In the genomic region with DNA sequence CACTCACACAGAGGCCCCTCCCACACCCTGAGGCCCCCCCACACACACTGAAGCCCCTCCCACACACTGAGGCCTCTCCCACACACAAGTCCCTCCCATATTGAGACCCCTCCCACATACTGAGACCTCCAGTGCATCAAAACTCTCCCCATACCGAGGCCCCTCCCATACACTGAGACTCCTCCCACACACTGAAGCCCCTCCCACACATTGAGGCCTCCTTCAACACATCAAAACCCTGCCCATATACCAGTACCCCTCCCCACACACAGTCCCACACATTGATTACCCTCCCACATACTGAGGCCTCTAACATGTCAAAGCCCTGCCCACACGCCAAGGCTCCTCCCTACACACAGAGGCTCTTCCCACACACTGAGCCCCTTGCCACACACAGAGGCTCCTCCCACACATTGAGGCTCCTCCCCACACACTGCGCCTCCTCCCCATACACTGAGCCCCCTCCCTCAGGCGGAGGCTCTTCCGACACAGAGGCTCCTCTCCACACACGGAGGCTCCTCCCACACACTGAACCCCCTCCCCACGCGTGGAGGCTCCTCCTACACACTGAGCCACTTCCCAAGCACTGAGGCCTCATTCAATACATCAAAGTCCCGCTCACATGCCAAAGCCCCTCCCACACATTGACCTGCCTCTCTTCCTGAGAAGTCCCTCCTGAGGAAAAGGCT, we compare ENCODE assay signal across 16 cellular contexts.
"Had no signal": no experiment of that assay in that cellular context is flagged by ENCODE, and none has a peak within 500 bp of the region (broad histone marks: within the 10 kb centered on the region; RNA-seq: fewer than 3 reads in every experiment).

No MANE protein-coding gene starts in this region.

- H3K4me3 ChIP-seq: left ventricle myocardium inferior, skin epidermis, thyroid gland, uterus had no signal

- ATAC-seq: activated T-cell treated with anti-CD3 and anti-CD28 coated beads, Interleukin-2, amount 50 U/mL, for 72 hours; esophagus mucosa had no signal

- H3K9me3 ChIP-seq: thyroid gland had no signal

- FAIRE-seq: endometrium had no signal

- H3K36me3 ChIP-seq: left ventricle myocardium inferior, thyroid gland, uterus had no signal

- H3K4me1 ChIP-seq: uterus had no signal

- H3K27ac Mint-ChIP-seq: activated naive CD8-positive, alpha-beta T cell treated with anti-CD3 and anti-CD28 coated beads, Interleukin-2, amount 10 ng/mL, durations not matched to agents 7 days and 5 days; activated T-cell treated with anti-CD3 and anti-CD28 coated beads, Interleukin-2, amount 50 U/mL, for 72 hours; memory B cell had no signal

- H3K36me3 Mint-ChIP-seq: activated naive CD8-positive, alpha-beta T cell treated with anti-CD3 and anti-CD28 coated beads, Interleukin-2, amount 10 ng/mL, durations not matched to agents 7 days and 5 days; memory B cell had no signal

- H3K27me3 ChIP-seq: thyroid gland, uterus had no signal

- H3K27ac ChIP-seq: left ventricle myocardium inferior, skin epidermis, thyroid gland, uterus had no signal

- DNase-seq: activated CD4-positive, alpha-beta T cell treated with anti-CD3 and anti-CD28 coated beads, Interleukin-2, amount 50 U/mL, for 4 hours; activated CD4-positive, CD25-positive, alpha-beta regulatory T cell treated with anti-CD3 and anti-CD28 coated beads, Interleukin-2, amount 50 U/mL, for 72 hours; activated gamma-delta T cell treated with Interleukin-2 at 50 U/mL for 16 hours; activated naive CD8-positive, alpha-beta T cell treated with anti-CD3 and anti-CD28 coated beads, Interleukin-2, amount 10 ng/mL, durations not matched to agents 7 days and 5 days; activated T-cell treated with anti-CD3 and anti-CD28 coated beads, Interleukin-2, amount 50 U/mL, for 72 hours; anterior cingulate cortex; islet precursor cell; left ventricle myocardium inferior; stimulated activated CD4-positive, alpha-beta T cell treated with anti-CD3 and anti-CD28 coated beads, Interleukin-4, amount 100 ng/mL, for 4 hours; T-helper 2 cell; thyroid gland; uterus had no signal
